26 cellular contexts compared by ENCODE assay signal in genomic region chr19:41089955-41090354, GRCh38. TPM values are rescaled to one million over a fixed set of nuclear protein-coding genes. Genes with fewer than 3 reads are reported as not detected.
DNase-seq lines count a peak whose midpoint lies in the region; ATAC-seq and TF ChIP-seq lines count a peak whose summit lies in the region.
"Had no signal": no experiment of that assay in that cellular context is flagged by ENCODE, and none has a peak within 500 bp of the region (broad histone marks: within the 10 kb centered on the region; RNA-seq: fewer than 3 reads in every experiment).

No MANE protein-coding gene starts in this region.

- ATAC-seq in activated CD8-positive, alpha-beta T cell treated with anti-CD3 and anti-CD28 coated beads for 36 hours = no peak
- no peak for ATAC-seq in activated CD8-positive, alpha-beta T cell treated with anti-CD3 and anti-CD28 coated beads, Interleukin-2, amount 10 ng/mL, durations not matched to agents 7 days and 5 days
- peak; percentile 78 for ATAC-seq in WTC11
- no peak for ATAC-seq in left lobe of liver
- ATAC-seq: esophagus mucosa, left lung had no signal

- H3K9ac ChIP-seq in iPS-15b (ENCODE audit: low read depth, low read length) (peak overlapping the region; percentile 37), neuronal stem cell (ENCODE audit: low read depth, low read length, poor library complexity) (no peak overlapping the region)

- no peak overlapping the region for H2BK12ac ChIP-seq in neuronal stem cell (ENCODE audit: low read length)

- H3K36me3 Mint-ChIP-seq in activated CD8-positive, alpha-beta T cell treated with anti-CD3 and anti-CD28 coated beads for 36 hours (ENCODE audit: low read depth) = no peaks in the 10 kb centered on the region
- no peaks in the 10 kb centered on the region for H3K36me3 Mint-ChIP-seq in activated CD8-positive, alpha-beta T cell treated with anti-CD3 and anti-CD28 coated beads, Interleukin-2, amount 10 ng/mL, durations not matched to agents 7 days and 5 days (ENCODE audit: low read depth)
- no peaks in the 10 kb centered on the region for H3K36me3 Mint-ChIP-seq in WTC11
- H3K36me3 Mint-ChIP-seq: CD4-positive, alpha-beta memory T cell had no signal

- H3K27me3 ChIP-seq in iPS-15b (ENCODE audit: control insufficient read depth, insufficient read depth, low read length) (peaks cover 60% of the 10 kb centered on the region), neuronal stem cell (ENCODE audit: control insufficient read depth in 3 of 3, insufficient read depth in 3 of 3, low read depth in 1 of 3, low read length in 3 of 3) (peaks cover 0 to 31% (median 22%) of the 10 kb centered on the region in 3 experiments)

- H3K36me3 ChIP-seq in iPS-15b (ENCODE audit: control insufficient read depth, insufficient read depth, low read length) = no peaks in the 10 kb centered on the region
- H3K36me3 ChIP-seq in neuronal stem cell (replicated peaks in 1 of 2; ENCODE audit: control insufficient read depth in 2 of 2, insufficient read depth in 2 of 2, low read length in 2 of 2) = no peaks in the 10 kb centered on the region
- H3K36me3 ChIP-seq: brain microvascular endothelial cell, left lung, prostate gland, stomach, tibial artery had no signal

- H3K4me1 Mint-ChIP-seq in activated CD8-positive, alpha-beta T cell treated with anti-CD3 and anti-CD28 coated beads for 36 hours (ENCODE audit: low read depth) = peaks cover 2% of the 10 kb centered on the region
- no peaks in the 10 kb centered on the region for H3K4me1 Mint-ChIP-seq in activated CD8-positive, alpha-beta T cell treated with anti-CD3 and anti-CD28 coated beads, Interleukin-2, amount 10 ng/mL, durations not matched to agents 7 days and 5 days (ENCODE audit: low read depth)
- H3K4me1 Mint-ChIP-seq in WTC11 = peaks cover 13% of the 10 kb centered on the region
- H3K4me1 Mint-ChIP-seq: neural crest cell had no signal

- no peak overlapping the region for H3K4me3 Mint-ChIP-seq in activated CD8-positive, alpha-beta T cell treated with anti-CD3 and anti-CD28 coated beads for 36 hours
- H3K4me3 Mint-ChIP-seq in activated CD8-positive, alpha-beta T cell treated with anti-CD3 and anti-CD28 coated beads, Interleukin-2, amount 10 ng/mL, durations not matched to agents 7 days and 5 days = no peak overlapping the region
- peak overlapping the region; percentile 65 for H3K4me3 Mint-ChIP-seq in WTC11
- H3K4me3 Mint-ChIP-seq: activated T-cell treated with anti-CD3 and anti-CD28 coated beads, Interleukin-2, amount 50 U/mL, for 24 hours; neural crest cell had no signal

- no peak overlapping the region for H2BK5ac ChIP-seq in neuronal stem cell (ENCODE audit: low read length)

- no peak overlapping the region for H4K8ac ChIP-seq in neuronal stem cell (ENCODE audit: low read depth, low read length)

- WGBS in neuronal stem cell (ENCODE audit: extremely low coverage in 2 of 2, insufficient read length in 2 of 2, insufficient replicate concordance in 1 of 2), 2 donors = no CpG with 5 or more reads among the region's 32 CpGs

- no peaks in the 10 kb centered on the region for H3K9me3 Mint-ChIP-seq in activated CD8-positive, alpha-beta T cell treated with anti-CD3 and anti-CD28 coated beads for 36 hours
- no peaks in the 10 kb centered on the region for H3K9me3 Mint-ChIP-seq in activated CD8-positive, alpha-beta T cell treated with anti-CD3 and anti-CD28 coated beads, Interleukin-2, amount 10 ng/mL, durations not matched to agents 7 days and 5 days (ENCODE audit: insufficient read depth)
- H3K9me3 Mint-ChIP-seq in WTC11 = peaks cover 3% of the 10 kb centered on the region
- H3K9me3 Mint-ChIP-seq: activated T-cell treated with anti-CD3 and anti-CD28 coated beads, Interleukin-2, amount 50 U/mL, for 24 hours; neural crest cell had no signal

- H4K91ac ChIP-seq in neuronal stem cell (ENCODE audit: low read depth, low read length, poor library complexity) = no peak overlapping the region

- H3K27me3 Mint-ChIP-seq in activated CD8-positive, alpha-beta T cell treated with anti-CD3 and anti-CD28 coated beads for 36 hours = peaks cover 48% of the 10 kb centered on the region
- H3K27me3 Mint-ChIP-seq in activated CD8-positive, alpha-beta T cell treated with anti-CD3 and anti-CD28 coated beads, Interleukin-2, amount 10 ng/mL, durations not matched to agents 7 days and 5 days (ENCODE audit: low read depth) = peaks cover 44% of the 10 kb centered on the region
- H3K27me3 Mint-ChIP-seq in WTC11 (ENCODE audit: low read depth) = peaks cover 91% of the 10 kb centered on the region

- no peak overlapping the region for H2BK120ac ChIP-seq in neuronal stem cell (ENCODE audit: low read depth, low read length)

- no peak overlapping the region for H3K14ac ChIP-seq in neuronal stem cell (ENCODE audit: low read length)

- TF ChIP-seq CTCF in activated CD8-positive, alpha-beta T cell treated with anti-CD3 and anti-CD28 coated beads for 36 hours (IDR thresholded peaks at IDR 0.05) = no peak
- no peak for TF ChIP-seq CTCF in WTC11 (IDR thresholded peaks at IDR 0.05)

- H3K23ac ChIP-seq in neuronal stem cell (ENCODE audit: low read depth, low read length, poor library complexity) = no peak overlapping the region

- intact Hi-C loops in activated CD8-positive, alpha-beta T cell treated with anti-CD3 and anti-CD28 coated beads for 36 hours (cut with micrococcal nuclease) = no loop called here

- no peak overlapping the region for H3K27ac Mint-ChIP-seq in activated CD8-positive, alpha-beta T cell treated with anti-CD3 and anti-CD28 coated beads for 36 hours
- no peak overlapping the region for H3K27ac Mint-ChIP-seq in activated CD8-positive, alpha-beta T cell treated with anti-CD3 and anti-CD28 coated beads, Interleukin-2, amount 10 ng/mL, durations not matched to agents 7 days and 5 days
- H3K27ac Mint-ChIP-seq in WTC11 = no peak overlapping the region
- H3K27ac Mint-ChIP-seq: activated T-cell treated with anti-CD3 and anti-CD28 coated beads, Interleukin-2, amount 50 U/mL, for 24 hours had no signal

- DNase-seq in activated CD8-positive, alpha-beta T cell treated with anti-CD3 and anti-CD28 coated beads for 36 hours = peak; percentile 5
- DNase-seq in activated CD8-positive, alpha-beta T cell treated with anti-CD3 and anti-CD28 coated beads, Interleukin-2, amount 10 ng/mL, durations not matched to agents 7 days and 5 days = no peak
- DNase-seq in WTC11 (ENCODE audit: low spot score) = peak; percentile 51
- no peak for DNase-seq in neuronal stem cell (ENCODE audit: low spot score)
- DNase-seq in DMS153 (lab: John Stamatoyannopoulos, UW) = no peak
- no peak for DNase-seq in DMS53 (lab: John Stamatoyannopoulos, UW)
- DNase-seq in left lobe of liver (ENCODE audit: low spot score) = no peak
- DNase-seq: 8988T; activated naive CD4-positive, alpha-beta T cell; activated T-cell treated with anti-CD3 and anti-CD28 coated beads, Interleukin-2, amount 50 U/mL, for 24 hours; brain microvascular endothelial cell; DMS 273 treated with DMSO at 0.1 percent for 48 hours; effector memory CD4-positive, alpha-beta T cell; foreskin melanocyte; GF-D8; hippocampal formation; Karpas-422; left lung; NCI-H524; stomach; tibial artery had no signal

- H2BK15ac ChIP-seq in neuronal stem cell (ENCODE audit: low read length) = no peak overlapping the region

- no peak overlapping the region for H2AFZ ChIP-seq in neuronal stem cell (ENCODE audit: low read length)

- H3K4ac ChIP-seq in neuronal stem cell (ENCODE audit: low read length) = no peak overlapping the region

- POLR2A ChIA-PET in activated CD8-positive, alpha-beta T cell treated with anti-CD3 and anti-CD28 coated beads for 36 hours (lab: Charles Lee) = interaction anchor here (0.9 kb wide), 1 partner anchor 12 kb away, joined by 3 read pairs; no protein-coding TSS in a partner anchor
- POLR2A ChIA-PET in activated CD8-positive, alpha-beta T cell treated with anti-CD3 and anti-CD28 coated beads, Interleukin-2, amount 10 ng/mL, durations not matched to agents 7 days and 5 days (lab: Charles Lee) = no interaction called here
- POLR2A ChIA-PET in WTC11 (lab: Charles Lee) = no interaction called here

- H3K18ac ChIP-seq in neuronal stem cell (ENCODE audit: low read length) = peak overlapping the region; percentile 81

- no peak overlapping the region for H3K27ac ChIP-seq in neuronal stem cell (replicated peaks; ENCODE audit: low read length)
- H3K27ac ChIP-seq: brain microvascular endothelial cell, left lung, prostate gland, stomach, tibial artery had no signal

- peak overlapping the region; percentile 51 for H3K4me2 ChIP-seq in neuronal stem cell (ENCODE audit: insufficient read depth, low read length, poor library complexity, severe bottlenecking)

- no peaks in the 10 kb centered on the region for H3K4me1 ChIP-seq in iPS-15b (ENCODE audit: control insufficient read depth, insufficient read depth, low read length)
- H3K4me1 ChIP-seq in neuronal stem cell (ENCODE audit: control insufficient read depth in 2 of 2, insufficient read depth in 1 of 2, low read depth in 1 of 2, low read length in 2 of 2) = peaks cover 0 to 2% of the 10 kb centered on the region in 2 donors
- H3K4me1 ChIP-seq: left lung, prostate gland had no signal

- H3K9me3 ChIP-seq in iPS-15b (ENCODE audit: control insufficient read depth, insufficient read depth, low read length) (no peaks in the 10 kb centered on the region), neuronal stem cell (replicated peaks in 1 of 2; ENCODE audit: control insufficient read depth in 2 of 2, insufficient read depth in 1 of 2, low read depth in 1 of 2, low read length in 2 of 2) (no peaks in the 10 kb centered on the region)
- H3K9me3 ChIP-seq: left lung, prostate gland, stomach, tibial artery had no signal

- H3K79me1 ChIP-seq in neuronal stem cell (ENCODE audit: low read depth, low read length) = no peaks in the 10 kb centered on the region

- H3K4me3 ChIP-seq in iPS-15b (ENCODE audit: low read depth, low read length) (peak overlapping the region; percentile 59), neuronal stem cell (ENCODE audit: low read length in 2 of 2) (peak overlapping the region in 1 of 2 donors; percentile 73)
- H3K4me3 ChIP-seq: left lung, prostate gland, stomach, tibial artery had no signal

- CTCF ChIA-PET in activated CD8-positive, alpha-beta T cell treated with anti-CD3 and anti-CD28 coated beads for 36 hours (lab: Charles Lee) = interaction anchor here (1.3 to 1.4 kb wide), 2 partner anchors 53 to 54 kb away, joined by 3 read pairs; no protein-coding TSS in a partner anchor
- CTCF ChIA-PET in activated CD8-positive, alpha-beta T cell treated with anti-CD3 and anti-CD28 coated beads, Interleukin-2, amount 10 ng/mL, durations not matched to agents 7 days and 5 days (lab: Charles Lee) = no interaction called here
- CTCF ChIA-PET in WTC11 (lab: Charles Lee) = interaction anchor here (0.5 to 1.5 kb wide), 6 partner anchors 54 to 703 kb away, joined by 3 to 6 read pairs (median 3); no protein-coding TSS in a partner anchor

- H2AK5ac ChIP-seq in neuronal stem cell (ENCODE audit: low read depth, low read length) = no peak overlapping the region

RNA-seq across cellular contexts. Expression of gene CYP2A13, which starts 1.7 kb away (rescaled TPM):
- total RNA-seq in activated CD8-positive, alpha-beta T cell treated with anti-CD3 and anti-CD28 coated beads for 36 hours = not detected
- total RNA-seq in activated CD8-positive, alpha-beta T cell treated with anti-CD3 and anti-CD28 coated beads, Interleukin-2, amount 10 ng/mL, durations not matched to agents 7 days and 5 days = not detected
- total RNA-seq in WTC11 (2021) (0.32 to 0.53 TPM (median 0.48 TPM) in 3 replicates), left lobe of liver (1.4 TPM)
- polyA plus RNA-seq in neuronal stem cell (2013, experiment 1 of 2) = 0.03 TPM
- 0.03 TPM for polyA plus RNA-seq in neuronal stem cell (2013, experiment 2 of 2)
- total RNA-seq: CD4-positive, alpha-beta memory T cell; esophagus mucosa; left lung; neural crest cell; prostate gland; stomach had no signal
- polyA plus RNA-seq: CD4-positive, alpha-beta memory T cell; stomach had no signal

RNA-seq across cellular contexts. Expression of gene CYP2F1, which starts 24.3 kb away (rescaled TPM):
- not detected for total RNA-seq in activated CD8-positive, alpha-beta T cell treated with anti-CD3 and anti-CD28 coated beads for 36 hours
- total RNA-seq in activated CD8-positive, alpha-beta T cell treated with anti-CD3 and anti-CD28 coated beads, Interleukin-2, amount 10 ng/mL, durations not matched to agents 7 days and 5 days = not detected
- total RNA-seq in WTC11 (2021) (0.24 to 1.3 TPM (median 0.30 TPM) in 3 replicates), left lobe of liver (not detected)
- polyA plus RNA-seq in neuronal stem cell (2013, experiment 1 of 2) = not detected
- 0.03 TPM for polyA plus RNA-seq in neuronal stem cell (2013, experiment 2 of 2)
- total RNA-seq: CD4-positive, alpha-beta memory T cell; neural crest cell; stomach had no signal
- polyA plus RNA-seq: CD4-positive, alpha-beta memory T cell had no signal

Comparison
In these comparisons a context has a peak if more than half of its experiments do, and no peak if none do; other contexts are left out.
1. DNase-seq: peak in activated CD8-positive, alpha-beta T cell treated with anti-CD3 and anti-CD28 coated beads for 36 hours (single experiment) and WTC11 (single experiment); none in activated CD8-positive, alpha-beta T cell treated with anti-CD3 and anti-CD28 coated beads, Interleukin-2, amount 10 ng/mL, durations not matched to agents 7 days and 5 days (single experiment), neuronal stem cell (single experiment), DMS153 (single experiment), DMS53 (single experiment) and left lobe of liver (single experiment).